ENCODE assay signal across 8 cellular contexts in the genomic region with DNA sequence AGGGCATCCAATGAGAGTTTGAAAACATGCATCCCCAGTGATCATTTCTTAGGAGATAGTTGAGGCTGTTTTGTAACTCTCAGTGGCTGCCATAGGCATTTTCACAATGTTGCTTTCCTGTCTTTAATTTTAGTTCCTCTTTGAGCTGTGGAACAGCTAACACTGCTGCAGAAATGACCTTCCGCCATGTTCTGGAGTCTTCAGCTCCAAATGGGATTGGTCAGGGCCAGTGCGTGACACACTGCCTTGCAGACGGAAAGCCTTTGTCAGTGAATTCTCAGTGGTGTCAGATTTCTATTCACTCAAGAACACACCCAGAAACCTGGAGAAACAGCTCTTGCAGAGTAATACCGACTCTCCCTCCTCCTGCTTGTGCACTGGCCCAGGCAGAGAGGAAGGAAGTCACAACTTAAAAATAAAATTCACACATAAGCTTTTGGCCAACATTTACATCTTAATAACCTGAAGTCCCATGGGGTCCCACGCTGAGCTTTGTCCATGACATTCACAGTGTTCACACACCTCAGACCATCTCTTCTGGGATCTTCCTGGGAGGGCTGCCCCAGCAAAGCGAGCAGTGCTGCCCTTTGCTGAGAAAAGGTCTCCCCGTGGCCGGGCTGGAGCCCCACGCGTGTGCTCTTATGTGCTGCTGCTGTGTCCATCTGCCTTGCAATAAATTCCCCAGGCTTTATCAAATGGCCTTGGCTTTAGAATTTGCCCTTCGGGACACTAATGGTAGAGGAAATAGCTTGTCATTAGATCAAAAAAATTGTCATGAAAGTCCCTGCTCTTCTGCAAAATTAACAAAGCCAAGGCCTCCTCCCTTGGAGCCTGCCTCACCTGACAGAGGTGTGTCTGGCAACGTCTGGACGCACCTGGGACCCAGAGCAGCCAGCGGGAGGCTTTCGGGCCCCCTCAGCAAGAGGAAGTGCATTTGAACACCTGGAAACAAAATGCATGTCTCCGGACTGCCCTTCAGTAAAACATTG.
A peak's percentile ranks its signal among the peaks of the same experiment; 100 is the strongest.
DNase-seq lines count a peak whose midpoint lies in the region; ATAC-seq and TF ChIP-seq lines count a peak whose summit lies in the region.

No MANE protein-coding gene starts in this region.

- no peak overlapping the region for H2BK5ac ChIP-seq in mesenchymal stem cell (ENCODE audit: low read depth, low read length, poor library complexity, severe bottlenecking)

- peak overlapping the region; percentile 10 for H4K91ac ChIP-seq in mesenchymal stem cell (ENCODE audit: low read length)

- no peaks in the 10 kb centered on the region for H3K9me3 ChIP-seq in mesenchymal stem cell (ENCODE audit: control insufficient read depth, low read length)

- peak; percentile 31 for TF ChIP-seq POLR2A in GM18526 (IDR thresholded peaks at IDR 0.05; ENCODE audit: extremely low read depth, insufficient read length)

- peak overlapping the region in 1 of 2 experiments; percentile 86 for H3K14ac ChIP-seq in mesenchymal stem cell (ENCODE audit: low read length in 2 of 2)

- peak overlapping the region; percentile 36 for H3K9ac ChIP-seq in mesenchymal stem cell (ENCODE audit: low read length)

- H3K23ac ChIP-seq in mesenchymal stem cell (ENCODE audit: low read length in 2 of 2), result no peak overlapping the region

- no peak overlapping the region for H3K4me2 ChIP-seq in mesenchymal stem cell (ENCODE audit: low read length, poor library complexity, severe bottlenecking)

- H3K4me1 ChIP-seq in mesenchymal stem cell (ENCODE audit: control insufficient read depth, insufficient read depth, low read depth, low read length), result peaks cover 5% of the 10 kb centered on the region

- peak overlapping the region in 1 of 2 experiments; percentile 94 for H2BK12ac ChIP-seq in mesenchymal stem cell (ENCODE audit: low read length in 2 of 2)

- no peak overlapping the region for H2AFZ ChIP-seq in mesenchymal stem cell (ENCODE audit: low read depth, low read length)

- 58% methylated on average over 16 of the region's 16 CpGs for WGBS in mesenchymal stem cell

- DNase-seq in NCI-H1930 (lab: John Stamatoyannopoulos, UW), result peak; percentile 57 to 69
- DNase-seq in mesenchymal stem cell, result peak; percentile 70
- no peak for DNase-seq in foreskin melanocyte
- DNase-seq in SHP77 treated with DMSO at 0.1 percent for 48 hours (lab: John Stamatoyannopoulos, UW), result no peak
- DNase-seq in HCEC 1CT, result no peak

- no peak overlapping the region for H2BK120ac ChIP-seq in mesenchymal stem cell (ENCODE audit: low read depth, low read length)

- no peaks in the 10 kb centered on the region for H3K79me1 ChIP-seq in mesenchymal stem cell (replicated peaks; ENCODE audit: low read length, poor library complexity, severe bottlenecking)

- no peaks in the 10 kb centered on the region for H3K27me3 ChIP-seq in mesenchymal stem cell (ENCODE audit: control insufficient read depth in 1 of 2, insufficient read depth in 1 of 2, low read length in 2 of 2)

- H2BK15ac ChIP-seq in mesenchymal stem cell (ENCODE audit: low read depth, poor library complexity, severe bottlenecking), result no peak overlapping the region

- peak overlapping the region; percentile 50 to 78 for H3K18ac ChIP-seq in mesenchymal stem cell (ENCODE audit: low read depth in 1 of 2, low read length in 2 of 2)

- peak overlapping the region in 1 of 2 experiments; percentile 83 for H3K4ac ChIP-seq in mesenchymal stem cell (ENCODE audit: low read depth in 1 of 2, low read length in 2 of 2)

- no peaks in the 10 kb centered on the region for H3K36me3 ChIP-seq in mesenchymal stem cell (ENCODE audit: control insufficient read depth in 1 of 2, insufficient read depth in 2 of 2, low read depth in 1 of 2, low read length in 2 of 2)

- H2AK5ac ChIP-seq in mesenchymal stem cell (ENCODE audit: low read length, severe bottlenecking), result no peak overlapping the region

- peak overlapping the region; percentile 55 for H4K8ac ChIP-seq in mesenchymal stem cell (ENCODE audit: low read length)

- no peak overlapping the region for H3K4me3 ChIP-seq in mesenchymal stem cell (ENCODE audit: insufficient read depth in 1 of 2, low read depth in 1 of 2, low read length in 2 of 2)

- ATAC-seq in HG02798 (IDR thresholded peaks at IDR 0.05; ENCODE audit: poor library complexity, unreplicated experiment), result peak; percentile 67

- H3K27ac ChIP-seq in cingulate gyrus (ENCODE audit: low read depth, low read length) (peak overlapping the region; percentile 47), mesenchymal stem cell (ENCODE audit: low read length, poor library complexity, severe bottlenecking) (no peak overlapping the region)

Comparison
In these comparisons a context has a peak if more than half of its experiments do, and no peak if none do; other contexts are left out.
1. DNase-seq: peak in NCI-H1930 (2 of 2) and mesenchymal stem cell (single experiment); none in foreskin melanocyte (single experiment), SHP77 treated with DMSO at 0.1 percent for 48 hours (single experiment) and HCEC 1CT (single experiment).